2 cellular contexts compared by ENCODE assay signal in genomic region chr4:54382623-54383022, GRCh38.
TF ChIP-seq lines count a peak whose summit lies in the region.

No MANE protein-coding gene starts in this region.

TF ChIP-seq in GM23338, 12 proteins besides CTCF, POLR2A, EP300 and RAD21 (continued from another document):
- TF ChIP-seq REST (IDR thresholded peaks at IDR 0.05; ENCODE audit: unreplicated experiment), result no peak
- TF ChIP-seq EZH2 (IDR thresholded peaks at IDR 0.05; ENCODE audit: low read depth, unreplicated experiment), result no peak
- TF ChIP-seq ETS1 (IDR thresholded peaks at IDR 0.05), result no peak
- no peak for TF ChIP-seq ZNF462 (CRISPR knock-in tag; IDR thresholded peaks at IDR 0.05)
TF ChIP-seq in GM23338: peak in this region for 0.

TF ChIP-seq in H1, 55 proteins besides CTCF, POLR2A, EP300 and RAD21 (continued from another document):
- TF ChIP-seq USF2 (IDR thresholded peaks at IDR 0.05; ENCODE audit: low read length) (no peak), JUN (IDR thresholded peaks at IDR 0.05; ENCODE audit: low read depth, low read length) (no peak), CEBPB (IDR thresholded peaks at IDR 0.05; ENCODE audit: low read depth, low read length) (no peak)
